ENCODE assay signal across 2 cellular contexts in the genomic region with DNA sequence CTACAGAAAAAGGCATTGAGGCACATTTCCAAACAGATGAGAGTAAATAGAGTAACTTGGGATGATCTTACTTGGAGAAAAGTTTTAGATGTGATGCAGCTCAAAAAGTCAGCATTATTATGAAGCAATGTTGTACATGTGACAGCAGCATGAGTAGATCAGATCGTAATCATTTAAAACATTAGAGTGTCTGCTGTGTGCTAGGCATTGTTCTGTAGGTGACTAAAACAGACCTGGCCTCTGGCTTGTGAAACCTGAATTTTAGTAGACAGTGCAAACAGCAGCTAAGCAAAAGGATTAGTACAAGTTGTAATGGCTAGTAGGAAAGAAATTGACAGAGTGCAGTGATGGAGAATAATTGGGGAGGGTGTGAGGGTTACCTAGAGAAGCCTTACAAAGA.
TF ChIP-seq lines count a peak whose summit lies in the region.

No MANE protein-coding gene starts in this region.

TF ChIP-seq in IMR-90, 13 proteins besides CTCF, POLR2A, EP300 and RAD21:
- TF ChIP-seq CHD1 (IDR thresholded peaks at IDR 0.05; ENCODE audit: low read depth, low read length) (no peak), MAZ (IDR thresholded peaks at IDR 0.05; ENCODE audit: borderline replicate concordance, low read depth, low read length) (no peak), CEBPB (IDR thresholded peaks at IDR 0.05; ENCODE audit: low read depth, low read length) (0 out of 2 replicates have a peak, but pooled peaks have one; percentile 35), MXI1 (IDR thresholded peaks at IDR 0.05; ENCODE audit: borderline replicate concordance, low read depth, low read length) (no peak)

TF ChIP-seq in K562, 482 proteins besides CTCF, POLR2A, EP300 and RAD21:
- TF ChIP-seq XRCC4 (IDR thresholded peaks at IDR 0.05; ENCODE audit: extremely low read depth, insufficient read depth, insufficient read length) (no peak), MCM2 (IDR thresholded peaks at IDR 0.05; ENCODE audit: low read depth) (no peak), ZNF239 (CRISPR knock-in tag; IDR thresholded peaks at IDR 0.05) (no peak), E2F6 (IDR thresholded peaks at IDR 0.05; ENCODE audit: borderline replicate concordance in 1 of 2, extremely low read depth in 1 of 2, insufficient read depth in 1 of 2, insufficient read length in 1 of 2, low read depth in 1 of 2, low read length in 1 of 2, poor library complexity in 1 of 2, severe bottlenecking in 1 of 2) (no peak), RCOR1 (IDR thresholded peaks at IDR 0.05; ENCODE audit: borderline replicate concordance in 1 of 2, low read depth in 2 of 2, low read length in 2 of 2) (no peak), PTTG1 (tag; IDR thresholded peaks at IDR 0.05; ENCODE audit: low read depth) (no peak), ARID1B (IDR thresholded peaks at IDR 0.05) (no peak), CREB1 (IDR thresholded peaks at IDR 0.05) (no peak), CREB1 (CRISPR knock-in tag; IDR thresholded peaks at IDR 0.05) (no peak)
